8 cellular contexts compared by ENCODE assay signal in genomic region chr1:109040627-109041613, GRCh38. TPM values are rescaled to one million over a fixed set of nuclear protein-coding genes. Genes with fewer than 3 reads are reported as not detected.
A peak's percentile ranks its signal among the peaks of the same experiment; 100 is the strongest.
DNase-seq lines count a peak whose midpoint lies in the region; ATAC-seq, FAIRE-seq and TF ChIP-seq lines count a peak whose summit lies in the region.

No MANE protein-coding gene starts in this region.

- no peak for TF ChIP-seq CTCF in kidney (IDR thresholded peaks at IDR 0.05; ENCODE audit: borderline replicate concordance, extremely low read depth, insufficient read depth)

- no peak for FAIRE-seq in kidney (lab: Jason Lieb, UNC)

- ATAC-seq in GM19043 (IDR thresholded peaks at IDR 0.05; ENCODE audit: low read depth, unreplicated experiment) (peak; percentile 20), HG03196 (IDR thresholded peaks at IDR 0.05; ENCODE audit: unreplicated experiment) (peak; percentile 30)

- peaks cover 0 to 8% of the 10 kb centered on the region in 2 donors for H3K4me1 ChIP-seq in kidney (ENCODE audit: control insufficient read depth in 1 of 2, insufficient read depth in 1 of 2, low read depth in 1 of 2, low read length in 2 of 2)

- peak overlapping the region; percentile 55 to 66 for H3K9ac ChIP-seq in kidney (ENCODE audit: low read length in 2 of 2)

- peak overlapping the region; percentile 65 to 80 for H3K4me3 ChIP-seq in kidney (ENCODE audit: low read length in 2 of 2)

- intact Hi-C loops in kidney (cut with DNase I) = no loop called here

- H3K27ac ChIP-seq in kidney (ENCODE audit: low read depth in 2 of 2, low read length in 2 of 2) = peak overlapping the region in 1 of 2 donors; percentile 41

- DNase-seq in C1 segment of cervical spinal cord (lab: John Stamatoyannopoulos, UW) (peak in 10 of 14 donors; percentile 20 to 69 (median 38)), SK-N-DZ (ENCODE audit: low spot score) (peak; percentile 13), cerebellum (ENCODE audit: low spot score) (peak; percentile 26), kidney (peak; percentile 82), NCI-H2107 (lab: John Stamatoyannopoulos, UW) (no peak)
- peak; percentile 13 for DNase-seq in stimulated activated CD4-positive, alpha-beta T cell treated with anti-CD3 and anti-CD28 coated beads, Interleukin-12 subunit alpha, Interleukin-12 subunit beta, amount 100 ng/mL, for 4 hours

- no peaks in the 10 kb centered on the region for H3K9me3 ChIP-seq in kidney (ENCODE audit: control insufficient read depth in 1 of 2, low read length in 2 of 2)

- H3K36me3 ChIP-seq in kidney (ENCODE audit: control insufficient read depth in 1 of 2, insufficient read depth in 2 of 2, low read length in 2 of 2) = no peaks in the 10 kb centered on the region

RNA-seq across cellular contexts. Expression of gene WDR47, which starts 1.0 kb away (rescaled TPM):
- polyA plus RNA-seq in SK-N-DZ (2014; cell fraction: cytosol; rRNA removed) = 13.0 and 15.5 TPM in 2 replicates
- 8.2 and 8.7 TPM in 2 replicates for polyA plus RNA-seq in SK-N-DZ (2014; cell fraction: nucleus; rRNA removed)
- total RNA-seq in cerebellum (91.6 TPM), kidney (15.8 TPM)
- polyA plus RNA-seq in kidney (ENCODE audit: insufficient read depth, low read depth, low replicate concordance) = 5.1 TPM

RNA-seq across cellular contexts. Expression of gene TAF13, which starts 34.9 kb away (rescaled TPM):
- 23.5 and 30.8 TPM in 2 replicates for polyA plus RNA-seq in SK-N-DZ (2014; cell fraction: cytosol; rRNA removed)
- 2.3 and 6.4 TPM in 2 replicates for polyA plus RNA-seq in SK-N-DZ (2014; cell fraction: nucleus; rRNA removed)
- 31.0 TPM for total RNA-seq in cerebellum
- 39.8 TPM for total RNA-seq in kidney
- 35.4 TPM for polyA plus RNA-seq in kidney (ENCODE audit: insufficient read depth, low read depth, low replicate concordance)

RNA-seq across cellular contexts. Expression of gene TMEM167B, which starts 49.6 kb away (rescaled TPM):
- polyA plus RNA-seq in SK-N-DZ (2014; cell fraction: cytosol; rRNA removed) = 14.6 and 15.7 TPM in 2 replicates
- polyA plus RNA-seq in SK-N-DZ (2014; cell fraction: nucleus; rRNA removed) = 7.7 and 8.0 TPM in 2 replicates
- total RNA-seq in cerebellum (32.3 TPM), kidney (39.4 TPM)
- polyA plus RNA-seq in kidney (ENCODE audit: insufficient read depth, low read depth, low replicate concordance) = 24.7 TPM
